In genomic region chr17:41352597-41353366, GRCh38 we compare ENCODE assay signal across 2 cellular contexts.
TF ChIP-seq lines count a peak whose summit lies in the region.

No MANE protein-coding gene starts in this region.

TF ChIP-seq in IMR-90, 13 proteins besides CTCF, POLR2A, EP300 and RAD21:
- TF ChIP-seq ELK1 (IDR thresholded peaks at IDR 0.05; ENCODE audit: borderline replicate concordance, low read depth, low read length) (no peak), RCOR1 (IDR thresholded peaks at IDR 0.05; ENCODE audit: insufficient replicate concordance, low read length) (no peak), CHD1 (IDR thresholded peaks at IDR 0.05; ENCODE audit: low read depth, low read length) (no peak), CEBPB (IDR thresholded peaks at IDR 0.05; ENCODE audit: low read depth, low read length) (no peak), MAFK (IDR thresholded peaks at IDR 0.05; ENCODE audit: low read depth, low read length) (no peak), RFX5 (IDR thresholded peaks at IDR 0.05; ENCODE audit: low read depth, low read length) (no peak), FOS (IDR thresholded peaks at IDR 0.05; ENCODE audit: low read depth, low read length) (no peak), SMC3 (IDR thresholded peaks at IDR 0.05; ENCODE audit: low read depth, low read length) (no peak), USF2 (IDR thresholded peaks at IDR 0.05; ENCODE audit: low read depth, low read length) (no peak), MAZ (IDR thresholded peaks at IDR 0.05; ENCODE audit: borderline replicate concordance, low read depth, low read length) (no peak)

TF ChIP-seq in GM12878, 131 proteins besides CTCF, POLR2A, EP300 and RAD21:
- no peak for TF ChIP-seq SREBF2 (IDR thresholded peaks at IDR 0.05; ENCODE audit: low read length)
- TF ChIP-seq REST (IDR thresholded peaks at IDR 0.05; ENCODE audit: low read depth, low read length), result peak; percentile 81
